In the genomic region with DNA sequence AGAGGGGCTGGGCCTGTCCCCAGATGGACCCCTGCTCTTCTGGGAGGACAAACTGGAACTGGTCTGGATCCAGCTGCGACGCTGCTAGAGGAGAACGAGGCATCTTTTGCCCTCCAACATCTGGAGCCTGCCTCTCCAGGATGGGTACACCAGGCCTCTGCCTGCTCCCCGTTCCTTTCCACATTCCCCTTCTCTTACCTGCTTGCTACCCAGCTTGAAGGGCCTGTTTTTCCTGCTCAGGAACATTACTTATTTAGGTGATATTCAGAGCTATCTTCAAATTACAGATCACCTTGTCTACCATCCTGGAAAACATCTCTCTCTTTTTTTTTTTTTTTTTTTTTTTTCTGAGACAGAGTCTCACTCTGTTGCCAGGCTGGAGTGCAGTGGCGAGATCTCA, we compare ENCODE assay signal across 28 cellular contexts.
"Had no signal": no experiment of that assay in that cellular context is flagged by ENCODE, and none has a peak within 500 bp of the region (broad histone marks: within the 10 kb centered on the region; RNA-seq: fewer than 3 reads in every experiment).

No MANE protein-coding gene starts in this region.

- H3K36me3 Mint-ChIP-seq: activated naive CD4-positive, alpha-beta T cell treated with anti-CD3 and anti-CD28 coated beads, Interleukin-2, amount 50 U/mL, for 72 hours; natural killer cell; neural progenitor cell; stimulated activated naive B cell treated with anti-CD40 and anti-IgM and Interleukin-4, amounts not matched to agents 10 μg/mL and 1 μg/mL and 100 μg/mL, for 72 hours; WTC11 had no signal

- H3K4me3 Mint-ChIP-seq: activated CD4-positive, alpha-beta memory T cell treated with anti-CD3 and anti-CD28 coated beads, Interleukin-2, amount 10 ng/mL, durations not matched to agents 7 days and 5 days; activated CD4-positive, alpha-beta T cell treated with anti-CD3 and anti-CD28 coated beads, Interleukin-2, amount 10 ng/mL, durations not matched to agents 7 days and 5 days; activated T-cell treated with anti-CD3 and anti-CD28 coated beads, Interleukin-2, amount 50 U/mL, for 24 hours; activated T-helper 17 cell treated with anti-CD3 and anti-CD28 coated beads, Interleukin-2, amount 50 U/mL, for 72 hours; natural killer cell; neural progenitor cell; stimulated activated naive B cell treated with anti-CD40 and anti-IgM and Interleukin-4, amounts not matched to agents 10 μg/mL and 1 μg/mL and 100 μg/mL, for 72 hours; WTC11 had no signal

- H2AFZ ChIP-seq: neural progenitor cell had no signal

- H3K4me2 ChIP-seq: neural progenitor cell had no signal

- H3K9me3 Mint-ChIP-seq: activated CD4-positive, alpha-beta memory T cell treated with anti-CD3 and anti-CD28 coated beads, Interleukin-2, amount 10 ng/mL, durations not matched to agents 7 days and 5 days; activated CD4-positive, alpha-beta T cell treated with anti-CD3 and anti-CD28 coated beads, Interleukin-2, amount 10 ng/mL, durations not matched to agents 7 days and 5 days; activated naive CD4-positive, alpha-beta T cell treated with anti-CD3 and anti-CD28 coated beads, Interleukin-2, amount 50 U/mL, for 72 hours; activated T-cell treated with anti-CD3 and anti-CD28 coated beads, Interleukin-2, amount 50 U/mL, for 24 hours; activated T-helper 17 cell treated with anti-CD3 and anti-CD28 coated beads, Interleukin-2, amount 50 U/mL, for 72 hours; natural killer cell; stimulated activated naive B cell treated with anti-CD40 and anti-IgM and Interleukin-4, amounts not matched to agents 10 μg/mL and 1 μg/mL and 100 μg/mL, for 72 hours; WTC11 had no signal

- H3K9ac ChIP-seq: neural progenitor cell had no signal

- H3K36me3 ChIP-seq: breast epithelium, colonic mucosa, heart right ventricle, left lung, lower lobe of right lung, neural progenitor cell, right atrium auricular region, stomach, tibial artery had no signal

- DNase-seq: activated CD4-positive, alpha-beta memory T cell treated with anti-CD3 and anti-CD28 coated beads, Interleukin-2, amount 10 ng/mL, durations not matched to agents 7 days and 5 days; activated CD4-positive, alpha-beta T cell treated with anti-CD3 and anti-CD28 coated beads for 1 hour; activated CD4-positive, alpha-beta T cell treated with anti-CD3 and anti-CD28 coated beads, Interleukin-2, amount 10 ng/mL, durations not matched to agents 7 days and 5 days; activated CD8-positive, alpha-beta memory T cell treated with anti-CD3 and anti-CD28 coated beads, Interleukin-2, amount 50 U/mL, for 48 hours; activated naive CD4-positive, alpha-beta T cell; activated T-cell treated with anti-CD3 and anti-CD28 coated beads, Interleukin-2, amount 50 U/mL, for 24 hours; colonic mucosa; effector CD8-positive, alpha-beta T cell; erythroblast; foreskin melanocyte; heart right ventricle; kidney glomerular epithelial cell; left lung; lower lobe of right lung; mesenchymal stem cell; natural killer cell; stimulated activated CD4-positive, alpha-beta T cell treated with anti-CD3 and anti-CD28 coated beads, Interleukin-15, amount 100 ng/mL, for 24 hours; stimulated activated CD4-positive, alpha-beta T cell treated with anti-CD3 and anti-CD28 coated beads, Interleukin-2, amount 100 ng/mL, for 24 hours; stimulated activated naive B cell treated with anti-CD40 and anti-IgM and Interleukin-4, amounts not matched to agents 10 μg/mL and 1 μg/mL and 100 μg/mL, for 72 hours; stomach; T-helper 2 cell; tibial artery had no signal

- ATAC-seq: activated naive CD4-positive, alpha-beta T cell treated with anti-CD3 and anti-CD28 coated beads, Interleukin-2, amount 50 U/mL, for 72 hours; activated T-helper 17 cell treated with anti-CD3 and anti-CD28 coated beads, Interleukin-2, amount 50 U/mL, for 72 hours; heart right ventricle; left lung; lower lobe of right lung; natural killer cell; stimulated activated naive B cell treated with anti-CD40 and anti-IgM and Interleukin-4, amounts not matched to agents 10 μg/mL and 1 μg/mL and 100 μg/mL, for 72 hours; WTC11 had no signal

- H3K4me1 ChIP-seq: breast epithelium, colonic mucosa, left lung, lower lobe of right lung, neural progenitor cell, right atrium auricular region had no signal

- H3K27me3 Mint-ChIP-seq: activated CD4-positive, alpha-beta T cell treated with anti-CD3 and anti-CD28 coated beads, Interleukin-2, amount 10 ng/mL, durations not matched to agents 7 days and 5 days had no signal

- H3K27me3 ChIP-seq: breast epithelium, colonic mucosa, left lung, neural progenitor cell, right atrium auricular region had no signal

- H3K4me3 ChIP-seq: breast epithelium, colonic mucosa, heart right ventricle, left lung, lower lobe of right lung, neural progenitor cell, right atrium auricular region, stomach, tibial artery had no signal

- H3K27ac Mint-ChIP-seq: activated CD4-positive, alpha-beta memory T cell treated with anti-CD3 and anti-CD28 coated beads, Interleukin-2, amount 10 ng/mL, durations not matched to agents 7 days and 5 days; activated CD4-positive, alpha-beta T cell treated with anti-CD3 and anti-CD28 coated beads, Interleukin-2, amount 10 ng/mL, durations not matched to agents 7 days and 5 days; activated naive CD4-positive, alpha-beta T cell treated with anti-CD3 and anti-CD28 coated beads, Interleukin-2, amount 50 U/mL, for 72 hours; activated T-cell treated with anti-CD3 and anti-CD28 coated beads, Interleukin-2, amount 50 U/mL, for 24 hours; activated T-helper 17 cell treated with anti-CD3 and anti-CD28 coated beads, Interleukin-2, amount 50 U/mL, for 72 hours; natural killer cell; neural progenitor cell; stimulated activated naive B cell treated with anti-CD40 and anti-IgM and Interleukin-4, amounts not matched to agents 10 μg/mL and 1 μg/mL and 100 μg/mL, for 72 hours; WTC11 had no signal

- H3K4me1 Mint-ChIP-seq: activated CD4-positive, alpha-beta memory T cell treated with anti-CD3 and anti-CD28 coated beads, Interleukin-2, amount 10 ng/mL, durations not matched to agents 7 days and 5 days; activated T-helper 17 cell treated with anti-CD3 and anti-CD28 coated beads, Interleukin-2, amount 50 U/mL, for 72 hours; natural killer cell; neural progenitor cell had no signal

- H3K9me3 ChIP-seq: breast epithelium, colonic mucosa, heart right ventricle, left lung, lower lobe of right lung, right atrium auricular region, stomach, tibial artery had no signal

- H3K27ac ChIP-seq: breast epithelium, colonic mucosa, heart right ventricle, left lung, lower lobe of right lung, neural progenitor cell, right atrium auricular region, stomach, tibial artery had no signal
